Comparison of ENCODE assay signal across 25 cellular contexts in the genomic region with DNA sequence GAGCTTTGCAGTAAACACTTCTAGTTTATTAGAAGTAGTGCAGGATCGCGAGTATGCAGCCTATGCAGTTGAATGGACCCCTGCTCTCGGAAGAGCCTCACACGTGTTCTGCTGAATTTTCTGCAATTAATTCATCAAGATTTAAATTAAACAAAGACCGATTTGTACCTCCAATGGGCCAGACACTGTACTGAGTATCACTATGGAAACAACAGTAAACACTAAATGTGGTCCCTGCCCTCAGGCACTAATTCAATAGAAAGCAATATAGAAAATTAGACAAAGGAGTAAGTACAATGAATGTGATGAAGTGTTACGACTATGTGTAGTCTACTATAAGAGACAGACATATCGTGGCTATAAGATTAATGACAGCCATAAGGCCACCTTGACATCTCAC.
"Had no signal": no experiment of that assay in that cellular context is flagged by ENCODE, and none has a peak within 500 bp of the region (broad histone marks: within the 10 kb centered on the region; RNA-seq: fewer than 3 reads in every experiment).

No MANE protein-coding gene starts in this region.

- H3K27ac ChIP-seq: esophagus squamous epithelium, gastroesophageal sphincter, spleen, thoracic aorta had no signal

- H3K27me3 Mint-ChIP-seq: activated B cell treated with CpG ODN at 0.5 μM for 24 hours; activated T-cell treated with anti-CD3 and anti-CD28 coated beads, Interleukin-2, amount 50 U/mL, for 24 hours had no signal

- H3K9me3 Mint-ChIP-seq: activated B cell treated with CpG ODN at 0.5 μM for 24 hours; activated T-helper 2 cell treated with anti-CD3 and anti-CD28 coated beads, Interferon-gamma antibody, Interleukin-2, Interleukin-4, amounts not matched to agents 10 μg/mL and 5 μg/mL and 100 μg/mL, durations not matched to agents 14 hours and 24 hours and 36 hours; endodermal cell; type B pancreatic cell had no signal

- H3K4me3 Mint-ChIP-seq: activated B cell treated with CpG ODN at 0.5 μM for 24 hours; activated CD4-positive, alpha-beta T cell treated with anti-CD3 and anti-CD28 coated beads for 36 hours; activated naive CD8-positive, alpha-beta T cell treated with anti-CD3 and anti-CD28 coated beads for 36 hours; activated T-cell treated with anti-CD3 and anti-CD28 coated beads, Interleukin-2, amount 50 U/mL, for 24 hours; endodermal cell; natural killer cell; type B pancreatic cell had no signal

- H3K36me3 Mint-ChIP-seq: activated naive CD8-positive, alpha-beta T cell treated with anti-CD3 and anti-CD28 coated beads for 36 hours; natural killer cell; type B pancreatic cell had no signal

- H3K27ac Mint-ChIP-seq: activated B cell treated with CpG ODN at 0.5 μM for 24 hours; activated CD4-positive, alpha-beta T cell treated with anti-CD3 and anti-CD28 coated beads for 36 hours; activated naive CD8-positive, alpha-beta T cell treated with anti-CD3 and anti-CD28 coated beads for 36 hours; activated T-cell treated with anti-CD3 and anti-CD28 coated beads, Interleukin-2, amount 50 U/mL, for 24 hours; activated T-helper 2 cell treated with anti-CD3 and anti-CD28 coated beads, Interferon-gamma antibody, Interleukin-2, Interleukin-4, amounts not matched to agents 10 μg/mL and 5 μg/mL and 100 μg/mL, durations not matched to agents 14 hours and 24 hours and 36 hours; endodermal cell; natural killer cell; progenitor cell of endocrine pancreas; type B pancreatic cell had no signal

- DNase-seq: activated B cell treated with CpG ODN at 0.5 μM for 24 hours; activated CD4-positive, alpha-beta T cell treated with anti-CD3 and anti-CD28 coated beads for 36 hours; activated CD4-positive, alpha-beta T cell treated with anti-CD3 and anti-CD28 coated beads, Interleukin-2, amount 50 U/mL, for 4 hours; activated CD8-positive, alpha-beta memory T cell treated with anti-CD3 and anti-CD28 coated beads for 24 hours; activated CD8-positive, alpha-beta memory T cell treated with anti-CD3 and anti-CD28 coated beads, Interleukin-2, amount 50 U/mL, for 4 hours; activated naive CD4-positive, alpha-beta T cell treated with Interleukin-2 at 50 U/mL for 16 hours; activated naive CD8-positive, alpha-beta T cell treated with anti-CD3 and anti-CD28 coated beads for 36 hours; activated T-cell treated with anti-CD3 and anti-CD28 coated beads, Interleukin-2, amount 50 U/mL, for 24 hours; amniotic stem cell; cortex of kidney; endodermal cell; esophagus squamous epithelium; head of caudate nucleus; hypothalamus; midbrain; natural killer cell; retina; spleen; stimulated activated CD4-positive, alpha-beta T cell treated with anti-CD3 and anti-CD28 coated beads, Interleukin-4, amount 100 ng/mL, for 1 hour; stimulated activated naive CD4-positive, alpha-beta T cell had no signal
